Comparison of ENCODE assay signal across 19 cellular contexts in genomic region chr7:84176716-84177115, GRCh38. TPM values are rescaled to one million over a fixed set of nuclear protein-coding genes. Genes with fewer than 3 reads are reported as not detected.
DNase-seq lines count a peak whose midpoint lies in the region; ATAC-seq lines count a peak whose summit lies in the region.
"Had no signal": no experiment of that assay in that cellular context is flagged by ENCODE, and none has a peak within 500 bp of the region (broad histone marks: within the 10 kb centered on the region; RNA-seq: fewer than 3 reads in every experiment).

No MANE protein-coding gene starts in this region.

- H3K27me3 ChIP-seq in rectal smooth muscle tissue (ENCODE audit: control insufficient read depth, insufficient read depth, low read length) (no peaks in the 10 kb centered on the region), aorta (ENCODE audit: control insufficient read depth in 1 of 2, insufficient read depth in 2 of 2, low read length in 1 of 2) (no peaks in the 10 kb centered on the region)
- no peaks in the 10 kb centered on the region for H3K27me3 ChIP-seq in CD4-positive, alpha-beta memory T cell (ENCODE audit: insufficient read depth, low read length)
- H3K27me3 ChIP-seq: tibial artery had no signal

- WGBS in aorta, 2 donors: 34 to 38% methylated on average over 2 of the region's 2 CpGs

- no peak overlapping the region for H3K9ac ChIP-seq in rectal smooth muscle tissue (ENCODE audit: low read length)
- H3K9ac ChIP-seq: parathyroid adenoma had no signal

- POLR2A ChIA-PET in CD4-positive, alpha-beta memory T cell (lab: Charles Lee; ENCODE audit: partially characterized antibody): no interaction called here

- H3K36me3 ChIP-seq in rectal smooth muscle tissue (ENCODE audit: control insufficient read depth, insufficient read depth, low read length) (no peaks in the 10 kb centered on the region), aorta (ENCODE audit: control insufficient read depth in 1 of 2, insufficient read depth in 2 of 2, low read length in 1 of 2) (no peaks in the 10 kb centered on the region)
- H3K36me3 ChIP-seq in CD4-positive, alpha-beta memory T cell (ENCODE audit: insufficient read depth, low read length): no peaks in the 10 kb centered on the region
- H3K36me3 ChIP-seq: tibial artery had no signal

- H3K4me3 ChIP-seq in rectal smooth muscle tissue (ENCODE audit: low read length) (no peak overlapping the region), aorta (ENCODE audit: low read length in 2 of 2) (no peak overlapping the region)
- H3K4me3 ChIP-seq in CD4-positive, alpha-beta memory T cell (ENCODE audit: low read length in 2 of 2): no peak overlapping the region
- H3K4me3 ChIP-seq: tibial artery had no signal

- no peak for ATAC-seq in aorta (ENCODE audit: low FRiP score)
- ATAC-seq: activated T-helper 17 cell treated with anti-CD3 and anti-CD28 coated beads, Interleukin-2, amount 50 U/mL, for 72 hours; HCT116 had no signal

- no peak overlapping the region for H3K27ac Mint-ChIP-seq in CD4-positive, alpha-beta memory T cell
- H3K27ac Mint-ChIP-seq: activated naive CD8-positive, alpha-beta T cell treated with anti-CD3 and anti-CD28 coated beads, Interleukin-2, amount 10 ng/mL, durations not matched to agents 7 days and 5 days; activated T-helper 17 cell treated with anti-CD3 and anti-CD28 coated beads, Interleukin-2, amount 50 U/mL, for 72 hours; nephron progenitor cell; stimulated activated naive CD8-positive, alpha-beta T cell treated with anti-CD3 and anti-CD28 coated beads, Interleukin-15, Interleukin-2, amounts not matched to agents 100 ng/mL and 50 ng/mL, for 24 hours had no signal

- no peak overlapping the region for H3K4me3 Mint-ChIP-seq in CD4-positive, alpha-beta memory T cell
- H3K4me3 Mint-ChIP-seq: activated naive CD8-positive, alpha-beta T cell treated with anti-CD3 and anti-CD28 coated beads, Interleukin-2, amount 10 ng/mL, durations not matched to agents 7 days and 5 days; activated T-helper 17 cell treated with anti-CD3 and anti-CD28 coated beads, Interleukin-2, amount 50 U/mL, for 72 hours; nephron progenitor cell; stimulated activated naive CD8-positive, alpha-beta T cell treated with anti-CD3 and anti-CD28 coated beads, Interleukin-15, Interleukin-2, amounts not matched to agents 100 ng/mL and 50 ng/mL, for 24 hours had no signal

- no peaks in the 10 kb centered on the region for H3K36me3 Mint-ChIP-seq in CD4-positive, alpha-beta memory T cell
- H3K36me3 Mint-ChIP-seq: activated naive CD8-positive, alpha-beta T cell treated with anti-CD3 and anti-CD28 coated beads, Interleukin-2, amount 10 ng/mL, durations not matched to agents 7 days and 5 days had no signal

- intact Hi-C loops in aorta (cut with DNase I): no loop called here
- intact Hi-C loops in CD4-positive, alpha-beta memory T cell (cut with micrococcal nuclease): no loop called here

- H3K9me3 Mint-ChIP-seq in CD4-positive, alpha-beta memory T cell: peaks cover 0 to 3% (median 0%) of the 10 kb centered on the region in 8 donors
- H3K9me3 Mint-ChIP-seq: activated naive CD8-positive, alpha-beta T cell treated with anti-CD3 and anti-CD28 coated beads, Interleukin-2, amount 10 ng/mL, durations not matched to agents 7 days and 5 days; activated T-helper 17 cell treated with anti-CD3 and anti-CD28 coated beads, Interleukin-2, amount 50 U/mL, for 72 hours; stimulated activated naive CD8-positive, alpha-beta T cell treated with anti-CD3 and anti-CD28 coated beads, Interleukin-15, Interleukin-2, amounts not matched to agents 100 ng/mL and 50 ng/mL, for 24 hours had no signal

- H3K4me1 ChIP-seq in rectal smooth muscle tissue (ENCODE audit: control insufficient read depth, insufficient read depth, low read length) (peaks cover 14% of the 10 kb centered on the region), aorta (ENCODE audit: control insufficient read depth in 1 of 2, insufficient read depth in 2 of 2, low read length in 2 of 2) (no peaks in the 10 kb centered on the region)
- H3K4me1 ChIP-seq in CD4-positive, alpha-beta memory T cell (ENCODE audit: insufficient read depth, low read length): no peaks in the 10 kb centered on the region
- H3K4me1 ChIP-seq: parathyroid adenoma, tibial artery had no signal

- CTCF ChIA-PET in CD4-positive, alpha-beta memory T cell (lab: Charles Lee; ENCODE audit: partially characterized antibody): no interaction called here

- DNase-seq in GM04503 (ENCODE audit: low read depth) (peak; percentile 65), NCI-H69 (lab: John Stamatoyannopoulos, UW) (peak; percentile 47), fibroblast of gingiva (ENCODE audit: low read depth) (peak; percentile 34), aorta (no peak)
- no peak for DNase-seq in CD4-positive, alpha-beta memory T cell
- DNase-seq in stimulated activated CD4-positive, alpha-beta T cell treated with anti-CD3 and anti-CD28 coated beads, Interleukin-2, amount 100 ng/mL, for 48 hours: no peak
- DNase-seq: activated CD4-positive, alpha-beta T cell treated with anti-CD3 and anti-CD28 coated beads, Interleukin-2, amount 50 U/mL, for 1 hour; activated naive CD8-positive, alpha-beta T cell treated with anti-CD3 and anti-CD28 coated beads, Interleukin-2, amount 10 ng/mL, durations not matched to agents 7 days and 5 days; midbrain; NCI-H1436 treated with DMSO at 0.1 percent for 48 hours; NCI-H526; nephron progenitor cell; SHP77; tibial artery had no signal

- H3K4me1 Mint-ChIP-seq in CD4-positive, alpha-beta memory T cell: no peaks in the 10 kb centered on the region
- H3K4me1 Mint-ChIP-seq: activated naive CD8-positive, alpha-beta T cell treated with anti-CD3 and anti-CD28 coated beads, Interleukin-2, amount 10 ng/mL, durations not matched to agents 7 days and 5 days; activated T-helper 17 cell treated with anti-CD3 and anti-CD28 coated beads, Interleukin-2, amount 50 U/mL, for 72 hours; nephron progenitor cell had no signal

- H3K27ac ChIP-seq in rectal smooth muscle tissue (ENCODE audit: low read depth, low read length) (peak overlapping the region; percentile 30), aorta (ENCODE audit: low read depth in 1 of 2, low read length in 2 of 2) (no peak overlapping the region)
- H3K27ac ChIP-seq in CD4-positive, alpha-beta memory T cell (ENCODE audit: low read depth, low read length): no peak overlapping the region
- H3K27ac ChIP-seq: parathyroid adenoma, tibial artery had no signal

- peaks cover 2% of the 10 kb centered on the region for H3K9me3 ChIP-seq in aorta (ENCODE audit: control insufficient read depth, low read length)
- H3K9me3 ChIP-seq in CD4-positive, alpha-beta memory T cell (ENCODE audit: control insufficient read depth in 1 of 2, low read length in 2 of 2): no peaks in the 10 kb centered on the region
- H3K9me3 ChIP-seq: tibial artery had no signal

- H3K27me3 Mint-ChIP-seq in CD4-positive, alpha-beta memory T cell: no peaks in the 10 kb centered on the region
- H3K27me3 Mint-ChIP-seq: activated naive CD8-positive, alpha-beta T cell treated with anti-CD3 and anti-CD28 coated beads, Interleukin-2, amount 10 ng/mL, durations not matched to agents 7 days and 5 days; activated T-helper 17 cell treated with anti-CD3 and anti-CD28 coated beads, Interleukin-2, amount 50 U/mL, for 72 hours; stimulated activated naive CD8-positive, alpha-beta T cell treated with anti-CD3 and anti-CD28 coated beads, Interleukin-15, Interleukin-2, amounts not matched to agents 100 ng/mL and 50 ng/mL, for 24 hours had no signal

RNA-seq across cellular contexts. Expression of gene SEMA3A, which starts 17.9 kb away (rescaled TPM):
- total RNA-seq in aorta: 10 to 100 TPM in 1 of 2 donors, 1 to 10 TPM in 1; 5.7 to 11.0 TPM
- polyA plus RNA-seq in aorta: under 1 TPM in 1 of 2 donors, not detected in 1; 0.08 TPM
- total RNA-seq in CD4-positive, alpha-beta memory T cell: under 1 TPM; 0.38 to 0.78 TPM
- polyA plus RNA-seq in CD4-positive, alpha-beta memory T cell: under 1 TPM in 1 of 2 donors, not detected in 1; 0.26 TPM

Comparison
In these comparisons a context has a peak if more than half of its experiments do, and no peak if none do; other contexts are left out.
1. DNase-seq: peak in GM04503 (single experiment), NCI-H69 (single experiment) and fibroblast of gingiva (single experiment); none in aorta (0 of 2), CD4-positive, alpha-beta memory T cell (0 of 5) and stimulated activated CD4-positive, alpha-beta T cell treated with anti-CD3 and anti-CD28 coated beads, Interleukin-2, amount 100 ng/mL, for 48 hours (0 of 2).